ENCODE assay signal across 8 cellular contexts in genomic region chr10:71212249-71213126, GRCh38. TPM values are rescaled to one million over a fixed set of nuclear protein-coding genes. Genes with fewer than 3 reads are reported as not detected.
DNase-seq lines count a peak whose midpoint lies in the region; TF ChIP-seq lines count a peak whose summit lies in the region.

TSS of gene UNC5B (plus strand) at chr10:71212570. CDS start at chr10:71212986, 416 bp downstream.

- peak within 1 kb of the TSS; percentile 44; the same call in 1 of the 2 replicates for H2AFZ ChIP-seq in KMS-11 (ENCODE audit: low read depth)

- no peak within 1 kb of the TSS for H3K27ac ChIP-seq in KMS-11
- H3K27ac ChIP-seq in temporal lobe (ENCODE audit: low read depth, low read length): peak within 1 kb of the TSS; percentile 83

- no peak for TF ChIP-seq CTCF in Calu3 (IDR thresholded peaks at IDR 0.05; ENCODE audit: unreplicated experiment)
- TF ChIP-seq CTCF in KMS-11 (conservative IDR thresholded peaks at IDR 0.05; ENCODE audit: low read depth, low read length): no peak

- H4K20me1 ChIP-seq in KMS-11 (ENCODE audit: insufficient read depth): no peaks in the 10 kb centered on the region

- no peak within 1 kb of the TSS for H3K27ac Mint-ChIP-seq in Calu3 (ENCODE audit: unreplicated experiment)
- no peak within 1 kb of the TSS for H3K27ac Mint-ChIP-seq in activated naive CD8-positive, alpha-beta T cell

- H3K36me3 Mint-ChIP-seq in Calu3 (ENCODE audit: insufficient read depth, unreplicated experiment): no peaks in the 10 kb centered on the region
- H3K36me3 Mint-ChIP-seq in activated naive CD8-positive, alpha-beta T cell: no peaks in the 10 kb centered on the region

- no TSS peak for BruUV-seq in Calu3 (replicated peaks; lab: Mats Ljungman, UMichigan)

- H3K4me1 ChIP-seq in KMS-11 (ENCODE audit: low read depth, poor library complexity, severe bottlenecking): peaks cover 3% of the 10 kb centered on the region

- no peaks in the 10 kb centered on the region for H3K79me2 ChIP-seq in KMS-11 (ENCODE audit: insufficient read depth, low read depth)

- H3K4me3 ChIP-seq in KMS-11 (IDR thresholded peaks at IDR 0.05; ENCODE audit: insufficient read depth, low read depth, low read length): no peak within 1 kb of the TSS

- intact Hi-C loops in Calu3 (cut with micrococcal nuclease; ENCODE audit: unreplicated experiment): no loop called here

- H3K27me3 Mint-ChIP-seq in Calu3 (ENCODE audit: unreplicated experiment): peaks cover 91% of the 10 kb centered on the region
- H3K27me3 Mint-ChIP-seq in activated naive CD8-positive, alpha-beta T cell: peaks cover 36% of the 10 kb centered on the region

- DNase-seq in Calu3 (peak; percentile 93), RKO (ENCODE audit: low spot score) (peak; percentile 85), glomerular visceral epithelial cell (ENCODE audit: extremely low spot score) (peak; percentile 65), nucleus accumbens (lab: John Stamatoyannopoulos, UW) (peak in 53 of 56 donors; percentile 52 to 95 (median 85)), GM19240 (ENCODE audit: insufficient read length, low spot score) (no peak)

- no peaks in the 10 kb centered on the region for H3K4me1 Mint-ChIP-seq in Calu3 (ENCODE audit: low read depth, unreplicated experiment)
- H3K4me1 Mint-ChIP-seq in activated naive CD8-positive, alpha-beta T cell (ENCODE audit: low read depth): peaks cover 24% of the 10 kb centered on the region

- no peaks in the 10 kb centered on the region for H3K36me3 ChIP-seq in KMS-11 (ENCODE audit: insufficient read depth)

- H3K4me3 Mint-ChIP-seq in Calu3 (ENCODE audit: low read depth, unreplicated experiment): peak within 1 kb of the TSS; percentile 59
- H3K4me3 Mint-ChIP-seq in activated naive CD8-positive, alpha-beta T cell: peak within 1 kb of the TSS; percentile 83

- H3K9me3 Mint-ChIP-seq in Calu3 (ENCODE audit: low read depth, unreplicated experiment): no peaks in the 10 kb centered on the region
- H3K9me3 Mint-ChIP-seq in activated naive CD8-positive, alpha-beta T cell (ENCODE audit: low read depth): no peaks in the 10 kb centered on the region

- no peak within 1 kb of the TSS for H3K9ac ChIP-seq in KMS-11

- peak within 1 kb of the TSS; percentile 78 for H3K4me2 ChIP-seq in KMS-11

- H3K27me3 ChIP-seq in KMS-11 (ENCODE audit: insufficient read depth, low read depth): peaks cover 54% of the 10 kb centered on the region

- CTCF ChIA-PET in Calu3 (lab: Charles Lee): no interaction called here

RNA-seq across cellular contexts. Expression of gene UNC5B, which starts in this region (rescaled TPM):
- total RNA-seq in Calu3 (2022) (0.07 and 0.39 TPM in 2 replicates), temporal lobe (4.2 TPM)

Comparison
In these comparisons a context has a peak if more than half of its experiments do, and no peak if none do; other contexts are left out.
1. Peak in DNase-seq in Calu3; RNA of the gene not detected or under 1 TPM.